8 cellular contexts compared by ENCODE assay signal in the genomic region with DNA sequence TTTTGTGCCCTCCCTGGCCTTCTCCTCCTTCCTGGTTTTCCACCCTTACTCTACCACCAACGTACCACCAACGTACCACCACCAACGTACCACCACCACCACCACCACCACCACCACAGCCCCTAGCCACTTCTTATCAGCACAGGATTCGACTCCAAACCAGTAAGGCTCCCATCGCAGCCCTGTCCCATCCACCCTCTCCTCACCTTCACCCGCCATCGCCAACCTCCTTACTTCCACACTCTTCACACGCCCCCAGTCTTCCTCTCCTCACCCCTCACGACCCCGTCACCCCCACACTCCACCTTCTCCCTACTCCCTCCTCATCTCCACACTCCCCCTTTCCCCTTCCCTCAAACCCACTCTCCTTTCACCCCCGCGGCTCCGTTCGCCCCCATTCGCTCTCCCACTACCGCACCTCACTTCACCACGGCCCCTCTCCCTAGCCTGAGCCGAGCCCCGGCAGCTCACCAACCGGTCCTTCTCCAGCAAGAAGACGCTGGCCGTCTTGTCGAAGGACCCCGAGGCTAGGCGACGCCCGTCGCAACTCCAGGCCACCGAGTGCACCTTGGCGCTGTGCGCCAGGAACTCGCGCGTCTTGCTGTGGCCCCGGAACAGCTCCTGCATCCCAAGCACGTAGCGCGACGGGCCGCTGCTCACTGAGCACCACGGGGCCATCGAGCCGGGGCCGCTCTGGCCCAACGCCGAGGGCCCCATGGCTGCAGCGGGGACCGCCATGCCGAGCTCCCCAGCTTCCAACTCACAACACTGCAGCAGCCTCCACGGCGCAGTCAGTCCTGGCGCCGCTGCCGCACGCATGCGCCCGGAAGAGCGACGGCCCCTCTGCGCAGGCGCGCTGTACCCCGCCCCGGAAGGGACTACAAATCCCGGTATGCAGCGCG. TPM values are rescaled to one million over a fixed set of nuclear protein-coding genes. Genes with fewer than 3 reads are reported as not detected.
A peak's percentile ranks its signal among the peaks of the same experiment; 100 is the strongest.
DNase-seq lines count a peak whose midpoint lies in the region; ATAC-seq and TF ChIP-seq lines count a peak whose summit lies in the region.
"Not testable (repeated sequence)": the region's sequence is repeated elsewhere in the genome, so short reads cannot be mapped to it uniquely, and the experiment has no call there.

A gene with protein sequence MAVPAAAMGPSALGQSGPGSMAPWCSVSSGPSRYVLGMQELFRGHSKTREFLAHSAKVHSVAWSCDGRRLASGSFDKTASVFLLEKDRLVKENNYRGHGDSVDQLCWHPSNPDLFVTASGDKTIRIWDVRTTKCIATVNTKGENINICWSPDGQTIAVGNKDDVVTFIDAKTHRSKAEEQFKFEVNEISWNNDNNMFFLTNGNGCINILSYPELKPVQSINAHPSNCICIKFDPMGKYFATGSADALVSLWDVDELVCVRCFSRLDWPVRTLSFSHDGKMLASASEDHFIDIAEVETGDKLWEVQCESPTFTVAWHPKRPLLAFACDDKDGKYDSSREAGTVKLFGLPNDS (minus strand): TSS at position 845 of the 902 bp plus-strand sequence. CDS start 107 bp downstream, at position 738.

- H3K27ac Mint-ChIP-seq in CD14-positive monocyte (peak within 1 kb of the TSS in 2 of 7 donors; percentile 61 to 92), naive B cell (peak within 1 kb of the TSS in 3 of 6 donors; percentile 31 to 89 (median 78))
- H3K27ac Mint-ChIP-seq in activated naive CD4-positive, alpha-beta T cell treated with anti-CD3 and anti-CD28 coated beads, Interleukin-2, amount 50 U/mL, for 72 hours = peak within 1 kb of the TSS; percentile 79

- peak; percentile 99 for ATAC-seq in GM19463 (IDR thresholded peaks at IDR 0.05; ENCODE audit: unreplicated experiment)
- ATAC-seq in HG03354 (IDR thresholded peaks at IDR 0.05; ENCODE audit: poor library complexity, severe bottlenecking, unreplicated experiment) = peak; percentile 99
- peak; percentile 99 for ATAC-seq in activated naive CD4-positive, alpha-beta T cell treated with anti-CD3 and anti-CD28 coated beads, Interleukin-2, amount 50 U/mL, for 72 hours
- peak; percentile 91 to 93 for ATAC-seq in naive B cell (ENCODE audit: low read depth in 2 of 2)

- peak within 1 kb of the TSS; percentile 68 for H3K4me3 ChIP-seq in fibroblast of villous mesenchyme (ENCODE audit: low read depth, low read length)

- H3K27me3 Mint-ChIP-seq in CD14-positive monocyte (ENCODE audit: low read depth in 3 of 3); naive B cell: not testable (repeated sequence)

- DNase-seq in CD14-positive monocyte (ENCODE audit: low spot score) (peak; percentile 66), SW480 (ENCODE audit: low spot score) (peak; percentile 71), fibroblast of villous mesenchyme (ENCODE audit: low read depth) (peak; percentile 74), naive B cell (peak; percentile 84)
- peak; percentile 72 to 91 for DNase-seq in activated naive CD4-positive, alpha-beta T cell treated with anti-CD3 and anti-CD28 coated beads, Interleukin-2, amount 50 U/mL, for 72 hours (ENCODE audit: low spot score in 2 of 2)
- peak; percentile 28 for DNase-seq in stimulated activated CD8-positive, alpha-beta memory T cell treated with anti-CD3 and anti-CD28 coated beads, Interleukin-12 subunit alpha, Interleukin-12 subunit beta, amount 100 ng/mL, for 24 hours (ENCODE audit: extremely low read depth)

- not testable (repeated sequence) for H3K36me3 Mint-ChIP-seq in CD14-positive monocyte; activated naive CD4-positive, alpha-beta T cell treated with anti-CD3 and anti-CD28 coated beads, Interleukin-2, amount 50 U/mL, for 72 hours; naive B cell

- intact Hi-C loops in CD14-positive monocyte (cut with micrococcal nuclease) = not testable (repeated sequence)

- H3K9me3 Mint-ChIP-seq in CD14-positive monocyte; activated naive CD4-positive, alpha-beta T cell treated with anti-CD3 and anti-CD28 coated beads, Interleukin-2, amount 50 U/mL, for 72 hours; naive B cell: not testable (repeated sequence)

- peak within 1 kb of the TSS; percentile 77 to 84 for H3K4me3 Mint-ChIP-seq in CD14-positive monocyte
- H3K4me3 Mint-ChIP-seq in naive B cell = peak within 1 kb of the TSS; percentile 73 to 94 (median 89)

- not testable (repeated sequence) for TF ChIP-seq CTCF in CD14-positive monocyte (IDR thresholded peaks at IDR 0.05); fibroblast of villous mesenchyme (IDR thresholded peaks at IDR 0.05; ENCODE audit: insufficient read depth, low read depth, low read length)

- not testable (repeated sequence) for H3K4me1 Mint-ChIP-seq in CD14-positive monocyte
- peaks cover 0 to 10% (median 7%) of the 10 kb centered on the region in 3 donors for H3K4me1 Mint-ChIP-seq in naive B cell

RNA-seq across cellular contexts. Expression of the gene that starts here (rescaled TPM):
- polyA plus RNA-seq in CD14-positive monocyte = 10 to 100 TPM; 29.7 to 41.4 TPM
- 100 to 1,000 TPM; 120 to 141 TPM for total RNA-seq in activated naive CD4-positive, alpha-beta T cell treated with anti-CD3 and anti-CD28 coated beads, Interleukin-2, amount 50 U/mL, for 72 hours
- 26.1 and 41.9 TPM in 2 replicates for total RNA-seq in fibroblast of villous mesenchyme
- 10 to 100 TPM; 59.7 to 90.7 (median 77.2) TPM for polyA plus RNA-seq in naive B cell (ENCODE audit: low read depth in 6 of 6)

Comparison
In these comparisons a context has a peak if more than half of its experiments do, and no peak if none do; other contexts are left out.
1. Peak in every context shown above with its lines: DNase-seq, ATAC-seq and H3K4me3 ChIP-seq.
2. DNase-seq: peak in every context shown above with its lines; median percentile 84 in naive B cell; 82 in activated naive CD4-positive, alpha-beta T cell treated with anti-CD3 and anti-CD28 coated beads, Interleukin-2, amount 50 U/mL, for 72 hours; 74 in fibroblast of villous mesenchyme; 71 in SW480; 66 in CD14-positive monocyte; 28 in stimulated activated CD8-positive, alpha-beta memory T cell treated with anti-CD3 and anti-CD28 coated beads, Interleukin-12 subunit alpha, Interleukin-12 subunit beta, amount 100 ng/mL, for 24 hours.